Comparison of ENCODE assay signal across 1 cellular context in the genomic region with DNA sequence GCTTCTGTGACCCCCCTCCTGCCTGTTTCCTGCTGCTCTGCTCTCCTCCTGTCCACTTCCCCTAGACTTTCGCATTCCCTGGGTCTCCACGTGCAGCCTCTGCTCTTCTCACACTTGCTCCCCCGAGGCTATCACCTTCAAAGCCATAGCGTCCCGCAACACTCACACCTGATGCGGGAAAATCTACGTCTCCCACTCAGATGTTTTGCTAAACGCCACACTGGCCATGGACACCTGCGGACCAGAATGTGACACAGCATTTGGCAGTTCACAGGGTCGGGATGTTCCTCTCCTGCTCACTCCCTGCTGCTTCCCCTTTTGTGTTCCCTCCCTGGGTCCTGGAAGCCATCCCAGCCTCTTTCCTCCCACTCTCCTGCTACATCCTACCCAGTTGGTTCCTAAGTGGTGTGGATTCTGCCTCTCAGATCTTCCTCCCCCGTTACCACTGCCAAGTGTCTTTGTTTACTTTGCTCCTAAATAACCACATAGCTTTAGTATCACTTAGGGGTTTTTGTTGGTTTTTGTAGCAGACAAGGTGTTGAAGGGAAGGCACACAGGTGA.
TF ChIP-seq lines count a peak whose summit lies in the region.

No MANE protein-coding gene starts in this region.

TF ChIP-seq in K562, 482 proteins besides CTCF, POLR2A, EP300 and RAD21 (continued from another document):
- no peak for TF ChIP-seq CBX5 (IDR thresholded peaks at IDR 0.05; ENCODE audit: borderline replicate concordance, low read depth)
- no peak for TF ChIP-seq ZNF184 (CRISPR knock-in tag; IDR thresholded peaks at IDR 0.05)
- TF ChIP-seq FOXA3 (CRISPR knock-in tag; conservative IDR thresholded peaks at IDR 0.05 in 1 of 2, IDR thresholded peaks at IDR 0.05 in 1 of 2): no peak
